Comparison of ENCODE assay signal across 1 cellular context in the genomic region with DNA sequence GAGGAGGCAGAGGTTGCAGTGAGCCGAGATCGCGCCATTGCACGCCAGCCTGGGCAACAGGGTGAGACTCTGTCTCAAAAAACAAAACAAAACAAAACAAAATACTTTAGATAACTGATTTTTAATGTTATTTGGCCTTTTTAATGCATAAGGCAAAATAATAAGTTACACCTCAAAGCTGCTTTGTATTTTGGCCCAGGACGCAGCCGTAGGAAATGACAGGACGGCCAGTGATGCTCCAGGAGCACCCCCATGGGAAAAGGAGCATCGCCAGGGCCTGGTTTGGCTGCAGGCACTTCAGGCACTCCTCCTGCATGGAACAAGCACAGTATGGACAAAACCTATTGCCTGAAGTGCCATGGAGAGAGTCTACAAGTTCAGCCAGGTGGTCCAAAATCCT.
TF ChIP-seq lines count a peak whose summit lies in the region.

No MANE protein-coding gene starts in this region.

TF ChIP-seq in HepG2, 621 proteins besides CTCF, POLR2A, EP300 and RAD21:
- TF ChIP-seq, protein P1, sequence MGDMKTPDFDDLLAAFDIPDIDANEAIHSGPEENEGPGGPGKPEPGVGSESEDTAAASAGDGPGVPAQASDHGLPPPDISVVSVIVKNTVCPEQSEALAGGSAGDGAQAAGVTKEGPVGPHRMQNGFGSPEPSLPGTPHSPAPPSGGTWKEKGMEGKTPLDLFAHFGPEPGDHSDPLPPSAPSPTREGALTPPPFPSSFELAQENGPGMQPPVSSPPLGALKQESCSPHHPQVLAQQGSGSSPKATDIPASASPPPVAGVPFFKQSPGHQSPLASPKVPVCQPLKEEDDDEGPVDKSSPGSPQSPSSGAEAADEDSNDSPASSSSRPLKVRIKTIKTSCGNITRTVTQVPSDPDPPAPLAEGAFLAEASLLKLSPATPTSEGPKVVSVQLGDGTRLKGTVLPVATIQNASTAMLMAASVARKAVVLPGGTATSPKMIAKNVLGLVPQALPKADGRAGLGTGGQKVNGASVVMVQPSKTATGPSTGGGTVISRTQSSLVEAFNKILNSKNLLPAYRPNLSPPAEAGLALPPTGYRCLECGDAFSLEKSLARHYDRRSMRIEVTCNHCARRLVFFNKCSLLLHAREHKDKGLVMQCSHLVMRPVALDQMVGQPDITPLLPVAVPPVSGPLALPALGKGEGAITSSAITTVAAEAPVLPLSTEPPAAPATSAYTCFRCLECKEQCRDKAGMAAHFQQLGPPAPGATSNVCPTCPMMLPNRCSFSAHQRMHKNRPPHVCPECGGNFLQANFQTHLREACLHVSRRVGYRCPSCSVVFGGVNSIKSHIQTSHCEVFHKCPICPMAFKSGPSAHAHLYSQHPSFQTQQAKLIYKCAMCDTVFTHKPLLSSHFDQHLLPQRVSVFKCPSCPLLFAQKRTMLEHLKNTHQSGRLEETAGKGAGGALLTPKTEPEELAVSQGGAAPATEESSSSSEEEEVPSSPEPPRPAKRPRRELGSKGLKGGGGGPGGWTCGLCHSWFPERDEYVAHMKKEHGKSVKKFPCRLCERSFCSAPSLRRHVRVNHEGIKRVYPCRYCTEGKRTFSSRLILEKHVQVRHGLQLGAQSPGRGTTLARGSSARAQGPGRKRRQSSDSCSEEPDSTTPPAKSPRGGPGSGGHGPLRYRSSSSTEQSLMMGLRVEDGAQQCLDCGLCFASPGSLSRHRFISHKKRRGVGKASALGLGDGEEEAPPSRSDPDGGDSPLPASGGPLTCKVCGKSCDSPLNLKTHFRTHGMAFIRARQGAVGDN (CRISPR knock-in tag; IDR thresholded peaks at IDR 0.05) = 0 out of 2 replicates have a peak, but pooled peaks have one; percentile 7
- TF ChIP-seq PREB (CRISPR knock-in tag; IDR thresholded peaks at IDR 0.05) (no peak), ZNF264 (CRISPR knock-in tag; IDR thresholded peaks at IDR 0.05) (no peak), EED (CRISPR knock-in tag; IDR thresholded peaks at IDR 0.05) (0 out of 2 replicates have a peak, but pooled peaks have one; percentile 11)
- TF ChIP-seq, protein P2, sequence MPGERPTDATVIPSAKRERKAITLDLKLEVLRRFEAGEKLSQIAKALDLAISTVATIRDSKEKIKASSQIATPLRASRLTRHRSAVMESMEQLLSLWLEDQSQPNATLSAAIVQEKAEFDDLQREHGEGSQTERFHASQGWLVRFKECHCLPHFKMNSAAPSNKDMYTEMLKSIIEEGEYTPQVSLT (CRISPR knock-in tag; IDR thresholded peaks at IDR 0.05; ENCODE audit: borderline replicate concordance, low read depth) = no peak
